In genomic region chr1:175344707-175345106, GRCh38 we compare ENCODE assay signal across 5 cellular contexts.
DNase-seq lines count a peak whose midpoint lies in the region; ATAC-seq, FAIRE-seq and TF ChIP-seq lines count a peak whose summit lies in the region.
"Not testable (repeated sequence)": the region's sequence is repeated elsewhere in the genome, so short reads cannot be mapped to it uniquely, and the experiment has no call there.

No MANE protein-coding gene starts in this region.

- H3K4me2 ChIP-seq in HCT116 (ENCODE audit: low read length); H1 (ENCODE audit: insufficient read depth in 1 of 2, low read depth in 2 of 2, low read length in 2 of 2); HepG2 (ENCODE audit: low read depth, low read length): not testable (repeated sequence)

- not testable (repeated sequence) for H4K91ac ChIP-seq in H1 (replicated peaks; ENCODE audit: insufficient read length, low read length)

- H3K4ac ChIP-seq in H1 (replicated peaks; ENCODE audit: insufficient read length, low read depth, low read length) = not testable (repeated sequence)

- TF ChIP-seq CTCF in HCT116 (IDR thresholded peaks at IDR 0.05 in 2 of 3, conservative IDR thresholded peaks at IDR 0.05 in 1 of 3; ENCODE audit: borderline replicate concordance in 1 of 3, insufficient read depth in 1 of 3, low read depth in 2 of 3, low read length in 2 of 3); H1 (IDR thresholded peaks at IDR 0.05; ENCODE audit: control extremely low read depth in 1 of 3, insufficient read depth in 1 of 3, low read depth in 1 of 3, low read length in 3 of 3); HepG2 (CRISPR knock-in tag; IDR thresholded peaks at IDR 0.05); right lobe of liver (IDR thresholded peaks at IDR 0.05): not testable (repeated sequence)

- H2AK5ac ChIP-seq in H1 (ENCODE audit: low read depth, low read length) = not testable (repeated sequence)

- not testable (repeated sequence) for H3K36me3 ChIP-seq in HCT116 (ENCODE audit: control insufficient read depth in 1 of 2, insufficient read depth in 2 of 2, low read length in 2 of 2); H1 (ENCODE audit: control insufficient read depth in 2 of 4, insufficient read depth in 4 of 4, low read length in 3 of 4); HepG2 (replicated peaks in 1 of 2; ENCODE audit: control insufficient read depth in 1 of 2, insufficient read depth in 2 of 2, low read length in 2 of 2); right lobe of liver

- H3K18ac ChIP-seq in H1 (ENCODE audit: extremely low read depth, low read length) = not testable (repeated sequence)

- not testable (repeated sequence) for H3K23me2 ChIP-seq in H1 (ENCODE audit: low read depth, low read length)

- POLR2A ChIA-PET in HCT116 (lab: Charles Lee); H1 (lab: Charles Lee; ENCODE audit: partially characterized antibody); HepG2 (lab: Yijun Ruan, JAX): not testable (repeated sequence)

- H2BK5ac ChIP-seq in H1 (ENCODE audit: low read depth, low read length) = not testable (repeated sequence)

- RAD21 ChIA-PET in HCT116 (lab: Charles Lee; ENCODE audit: low non-redundant PET in 1 of 2, low total read pairs in 2 of 2, uncharacterized antibody in 2 of 2, unreplicated experiment in 2 of 2) = not testable (repeated sequence)

- not testable (repeated sequence) for H3K56ac ChIP-seq in H1 (replicated peaks; ENCODE audit: insufficient read length, low read depth, low read length)

- 97% methylated on average over 7 of the region's 7 CpGs; no CpG with 5 or more reads in 1 of the 2 experiments for WGBS in H1 (ENCODE audit: extremely low coverage in 1 of 2, insufficient coverage in 1 of 2, insufficient read length in 1 of 2, insufficient replicate concordance in 2 of 2, low coverage in 1 of 2, low lambda C conversion rate in 2 of 2, missing lambda C conversion rate in 1 of 2), 2 experiments
- WGBS in HepG2 (ENCODE audit: low lambda C conversion rate) = 62% methylated on average over 7 of the region's 7 CpGs
- WGBS in right lobe of liver (ENCODE audit: insufficient coverage, low coverage, low lambda C conversion rate, missing lambda C conversion rate) = 41% methylated on average over 7 of the region's 7 CpGs

- H3K4me3 ChIP-seq in HCT116 (replicated peaks in 1 of 2; ENCODE audit: low read depth in 1 of 2, low read length in 2 of 2); H1 (ENCODE audit: extremely low read depth in 1 of 4, insufficient read depth in 2 of 4, low read depth in 3 of 4, low read length in 4 of 4); HepG2 (replicated peaks in 1 of 3; ENCODE audit: insufficient read depth in 1 of 3, low read depth in 2 of 3, low read length in 3 of 3); right lobe of liver: not testable (repeated sequence)

- H3K9ac ChIP-seq in HCT116 (ENCODE audit: low read length); H1 (replicated peaks in 1 of 4; ENCODE audit: extremely low read depth in 1 of 4, low read depth in 3 of 4, low read length in 3 of 4); HepG2 (ENCODE audit: insufficient read depth, low read depth, low read length): not testable (repeated sequence)

- TF ChIP-seq RAD21 in HCT116 (IDR thresholded peaks at IDR 0.05; ENCODE audit: low read depth); Ishikawa (IDR thresholded peaks at IDR 0.05; ENCODE audit: low read depth); H1 (IDR thresholded peaks at IDR 0.05 in 1 of 2, conservative IDR thresholded peaks at IDR 0.05 in 1 of 2; ENCODE audit: low read depth in 2 of 2, low read length in 2 of 2); HepG2 (CRISPR knock-in tag; IDR thresholded peaks at IDR 0.05): not testable (repeated sequence)

- in situ Hi-C loops in HepG2 (cut with HindIII; ENCODE audit: extremely low pct_ligation_motif_present, low pct_unique_long_range_greater_than_20kb) = not testable (repeated sequence)

- not testable (repeated sequence) for H4K20me1 ChIP-seq in HCT116 (ENCODE audit: insufficient read depth); H1 (replicated peaks in 1 of 2; ENCODE audit: control insufficient read depth in 1 of 2, insufficient read depth in 2 of 2, low read length in 2 of 2); HepG2 (ENCODE audit: insufficient read depth, low read length)

- ATAC-seq in HCT116, HepG2: not testable (repeated sequence)
- peak in 3 of 4 donors; percentile 31 to 45 (median 36) for ATAC-seq in right lobe of liver

- H3K79me2 ChIP-seq in HCT116 (ENCODE audit: insufficient read depth, low read length); H1 (ENCODE audit: control insufficient read depth in 1 of 2, insufficient read depth in 2 of 2, low read length in 2 of 2); HepG2 (ENCODE audit: insufficient read depth, low read length): not testable (repeated sequence)

- H3K27me3 ChIP-seq in HCT116 (ENCODE audit: insufficient read depth, low read length) = peaks cover 53% of the 10 kb centered on the region
- not testable (repeated sequence) for H3K27me3 ChIP-seq in H1 (replicated peaks in 1 of 4; ENCODE audit: control insufficient read depth in 3 of 4, extremely low read depth in 1 of 4, insufficient read depth in 3 of 4, low read length in 3 of 4); HepG2 (ENCODE audit: control insufficient read depth in 1 of 2, insufficient read depth in 2 of 2, low read length in 2 of 2); right lobe of liver

- H3K4me1 ChIP-seq in HCT116 (ENCODE audit: control insufficient read depth in 1 of 2, insufficient read depth in 2 of 2, low read length in 2 of 2); H1 (replicated peaks in 1 of 4; ENCODE audit: control insufficient read depth in 3 of 4, insufficient read depth in 4 of 4, low read length in 3 of 4); HepG2 (ENCODE audit: insufficient read depth, low read length): not testable (repeated sequence)
- H3K4me1 ChIP-seq in right lobe of liver = peaks cover 0 to 30% (median 10%) of the 10 kb centered on the region in 4 donors

- not testable (repeated sequence) for TF ChIP-seq POLR2A in HCT116 (IDR thresholded peaks at IDR 0.05; ENCODE audit: borderline replicate concordance, extremely low read depth, insufficient read depth, insufficient read length); H1 (IDR thresholded peaks at IDR 0.05; ENCODE audit: control extremely low read depth in 1 of 2, low read depth in 2 of 2, low read length in 2 of 2); HepG2 (IDR thresholded peaks at IDR 0.05; ENCODE audit: insufficient read depth in 1 of 2, low read depth in 2 of 2, low read length in 2 of 2); right lobe of liver (IDR thresholded peaks at IDR 0.05)

- H4K5ac ChIP-seq in H1 (ENCODE audit: insufficient read length, low read depth, low read length) = not testable (repeated sequence)

- H3K9me2 ChIP-seq in HCT116 (ENCODE audit: insufficient read depth) = not testable (repeated sequence)

- BruUV-seq in HCT116 (replicated peaks; lab: Mats Ljungman, UMichigan); HepG2 (replicated peaks; lab: Mats Ljungman, UMichigan): not testable (repeated sequence)

- CTCF ChIA-PET in HCT116 (lab: Charles Lee) (interaction anchor here (1.7 to 1.8 kb wide), 2 partner anchors 31 to 198 kb away, joined by 3 to 4 read pairs; no protein-coding TSS in a partner anchor), H1 (lab: Charles Lee; ENCODE audit: partially characterized antibody) (interaction anchor here (0.9 to 4.5 kb wide), 4 partner anchors 8 to 193 kb away, joined by 3 to 18 read pairs (median 6); no protein-coding TSS in a partner anchor)
- CTCF ChIA-PET in HepG2 (lab: Yijun Ruan, JAX; ENCODE audit: low intra/inter-chr PET ratio, low total read pairs) = not testable (repeated sequence)

- H3K23ac ChIP-seq in H1 (ENCODE audit: insufficient read length) = not testable (repeated sequence)

- not testable (repeated sequence) for TF ChIP-seq EP300 in Ishikawa (IDR thresholded peaks at IDR 0.05; ENCODE audit: borderline replicate concordance); H1 (IDR thresholded peaks at IDR 0.05; ENCODE audit: borderline replicate concordance in 1 of 2, low read depth in 2 of 2, low read length in 2 of 2); HepG2 (IDR thresholded peaks at IDR 0.05; ENCODE audit: low read depth in 2 of 2, low read length in 2 of 2); HepG2 (CRISPR knock-in tag; IDR thresholded peaks at IDR 0.05; ENCODE audit: borderline replicate concordance)

- H4K8ac ChIP-seq in H1 (ENCODE audit: extremely low read depth, insufficient read depth, low read length) = not testable (repeated sequence)

- DNase-seq in HCT116 (ENCODE audit: low read depth, low spot score); H1 (ENCODE audit: low read depth in 1 of 2, low spot score in 2 of 2); HepG2 (ENCODE audit: low spot score); right lobe of liver: not testable (repeated sequence)

- not testable (repeated sequence) for H2BK12ac ChIP-seq in H1 (ENCODE audit: low read depth, low read length)

- intact Hi-C loops in HCT116 (cut with micrococcal nuclease); HepG2 (cut with micrococcal nuclease; ENCODE audit: unreplicated experiment); right lobe of liver (cut with DNase I): not testable (repeated sequence)

- not testable (repeated sequence) for H3K14ac ChIP-seq in H1 (ENCODE audit: insufficient read length)

- H2BK120ac ChIP-seq in H1 (replicated peaks; ENCODE audit: low read depth, low read length) = not testable (repeated sequence)

- H3K79me1 ChIP-seq in H1 (ENCODE audit: low read depth, low read length) = not testable (repeated sequence)

- not testable (repeated sequence) for H3K27ac ChIP-seq in HCT116 (ENCODE audit: low read depth, low read length); H1 (ENCODE audit: low read depth, low read length); HepG2 (ENCODE audit: extremely low read length, insufficient read depth, low read length); right lobe of liver

- H3K9me3 ChIP-seq in HCT116 (ENCODE audit: control insufficient read depth in 1 of 2, insufficient read depth in 1 of 2, low read depth in 1 of 2, low read length in 2 of 2); H1 (ENCODE audit: insufficient read depth in 2 of 2, low read depth in 1 of 2, low read length in 1 of 2); HepG2 (ENCODE audit: low read length); right lobe of liver: not testable (repeated sequence)

- FAIRE-seq in H1 (lab: Jason Lieb, UNC); HepG2 (lab: Jason Lieb, UNC): not testable (repeated sequence)

- not testable (repeated sequence) for H2BK20ac ChIP-seq in H1 (ENCODE audit: low read length)

- H2AFZ ChIP-seq in HCT116 (ENCODE audit: low read depth, low read length, poor library complexity, severe bottlenecking); H1 (ENCODE audit: low read length); HepG2 (ENCODE audit: low read length): not testable (repeated sequence)

- not testable (repeated sequence) for H2BK15ac ChIP-seq in H1 (ENCODE audit: low read length)
